21 cellular contexts compared by ENCODE assay signal in the genomic region with DNA sequence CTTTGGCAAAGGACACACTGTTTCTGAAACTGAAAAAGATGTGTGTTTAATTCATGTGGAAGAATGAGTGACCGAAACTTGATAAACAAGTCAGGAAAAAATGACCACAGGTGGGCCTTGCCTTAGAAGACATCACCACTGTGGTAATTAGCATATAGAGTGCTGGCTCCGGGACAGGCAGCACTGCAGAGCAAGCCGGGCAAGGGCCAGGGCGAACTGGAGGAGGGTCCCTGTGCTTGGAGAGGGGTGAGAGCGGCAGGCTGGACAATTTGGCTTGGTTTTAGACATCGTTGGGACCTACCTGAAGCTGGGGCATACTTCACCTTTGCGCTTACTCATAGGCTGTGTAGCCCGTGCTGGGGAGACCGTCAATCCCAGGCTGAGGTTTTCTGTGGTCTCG. TPM values are rescaled to one million over a fixed set of nuclear protein-coding genes. Genes with fewer than 3 reads are reported as not detected.
"Had no signal": no experiment of that assay in that cellular context is flagged by ENCODE, and none has a peak within 500 bp of the region (broad histone marks: within the 10 kb centered on the region; RNA-seq: fewer than 3 reads in every experiment).

No MANE protein-coding gene starts in this region.

- H3K27ac ChIP-seq: ascending aorta, body of pancreas had no signal

- H3K27me3 ChIP-seq: ascending aorta, body of pancreas had no signal

- H3K9me3 Mint-ChIP-seq: activated CD4-positive, alpha-beta T cell treated with anti-CD3 and anti-CD28 coated beads, Interleukin-2, amount 10 ng/mL, durations not matched to agents 7 days and 5 days; T-cell had no signal

- H3K4me3 Mint-ChIP-seq: activated CD4-positive, alpha-beta memory T cell treated with anti-CD3 and anti-CD28 coated beads for 36 hours; activated CD4-positive, alpha-beta T cell treated with anti-CD3 and anti-CD28 coated beads, Interleukin-2, amount 10 ng/mL, durations not matched to agents 7 days and 5 days; T-cell had no signal

- DNase-seq: activated CD4-positive, alpha-beta memory T cell treated with anti-CD3 and anti-CD28 coated beads for 36 hours; activated CD4-positive, alpha-beta T cell treated with anti-CD3 and anti-CD28 coated beads, Interleukin-2, amount 10 ng/mL, durations not matched to agents 7 days and 5 days; activated CD4-positive, CD25-positive, alpha-beta regulatory T cell; activated CD8-positive, alpha-beta memory T cell treated with anti-CD3 and anti-CD28 coated beads for 24 hours; activated naive CD4-positive, alpha-beta T cell treated with anti-CD3 and anti-CD28 coated beads, Interleukin-2, amount 50 U/mL, for 16 hours; amniotic stem cell; body of pancreas; central memory CD4-positive, alpha-beta T cell; cortex of kidney; NCI-H1105 treated with DMSO at 0.1 percent for 48 hours; NCI-H1436 treated with DMSO at 0.1 percent for 48 hours; NCI-H187; NCI-H2081; NCI-H524; PC-3; SIG-M5; T-cell; T-helper 2 cell; T1000 had no signal

- H3K27ac Mint-ChIP-seq: activated CD4-positive, alpha-beta memory T cell treated with anti-CD3 and anti-CD28 coated beads for 36 hours; activated CD4-positive, alpha-beta T cell treated with anti-CD3 and anti-CD28 coated beads, Interleukin-2, amount 10 ng/mL, durations not matched to agents 7 days and 5 days; T-cell had no signal

- H3K27me3 Mint-ChIP-seq: activated CD4-positive, alpha-beta memory T cell treated with anti-CD3 and anti-CD28 coated beads for 36 hours had no signal

- ATAC-seq: body of pancreas, PC-3, T-cell had no signal

- H3K36me3 Mint-ChIP-seq: activated CD4-positive, alpha-beta memory T cell treated with anti-CD3 and anti-CD28 coated beads for 36 hours; T-cell had no signal

- H3K36me3 ChIP-seq: ascending aorta had no signal

- H3K4me1 ChIP-seq: ascending aorta, body of pancreas had no signal

- H3K4me3 ChIP-seq: ascending aorta, body of pancreas had no signal

RNA-seq across cellular contexts. Expression of gene RTP3, which starts 8.2 kb away (rescaled TPM):
- total RNA-seq: activated CD4-positive, alpha-beta memory T cell treated with anti-CD3 and anti-CD28 coated beads for 36 hours; activated CD4-positive, alpha-beta T cell treated with anti-CD3 and anti-CD28 coated beads, Interleukin-2, amount 10 ng/mL, durations not matched to agents 7 days and 5 days; ascending aorta; body of pancreas; bronchial epithelial cell; PC-3; T-cell had no signal

RNA-seq across cellular contexts. Expression of gene LTF, which starts 41.2 kb away (rescaled TPM):
- total RNA-seq: activated CD4-positive, alpha-beta memory T cell treated with anti-CD3 and anti-CD28 coated beads for 36 hours; activated CD4-positive, alpha-beta T cell treated with anti-CD3 and anti-CD28 coated beads, Interleukin-2, amount 10 ng/mL, durations not matched to agents 7 days and 5 days; PC-3 had no signal
